10 cellular contexts compared by ENCODE assay signal in the genomic region with DNA sequence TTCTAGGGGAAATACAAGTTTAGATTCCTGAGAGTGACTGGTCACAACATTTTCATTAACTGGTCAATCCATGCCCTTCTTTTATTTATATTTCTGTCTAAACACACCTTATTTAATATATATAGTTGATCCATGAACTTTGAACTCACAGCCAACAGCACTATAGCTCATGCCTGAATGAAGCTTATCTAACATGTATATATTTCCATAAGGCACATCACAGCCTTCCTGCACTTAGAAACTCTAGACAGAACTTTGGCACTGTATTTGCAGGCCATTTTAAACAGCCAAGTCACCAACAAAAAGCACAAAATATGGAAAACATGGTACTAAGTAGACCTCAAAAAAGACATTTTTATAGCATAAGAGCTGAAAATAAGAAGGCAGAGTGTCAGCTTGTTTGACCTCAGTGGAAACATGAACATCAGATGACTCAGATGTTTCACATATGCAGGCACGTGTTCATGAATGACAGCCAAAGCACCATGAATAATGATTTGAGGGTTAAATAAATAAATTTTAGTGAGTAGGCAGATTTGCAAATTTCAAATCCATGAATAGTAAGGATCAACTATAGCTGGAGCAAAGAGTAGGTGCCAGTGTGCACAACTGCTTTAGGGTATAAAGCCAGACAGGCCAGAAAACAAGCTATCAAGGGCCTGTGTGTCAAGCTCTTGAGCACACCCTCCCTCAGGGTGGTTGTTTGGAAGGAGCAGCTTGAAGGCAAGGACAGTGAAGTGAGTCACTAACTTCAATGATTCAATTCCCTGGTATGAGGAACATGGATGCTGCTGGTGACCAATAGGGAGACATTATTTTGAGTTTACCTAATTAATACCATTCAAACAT.
A peak's percentile ranks its signal among the peaks of the same experiment; 100 is the strongest.
DNase-seq lines count a peak whose midpoint lies in the region; ATAC-seq and TF ChIP-seq lines count a peak whose summit lies in the region.
"Had no signal": no experiment of that assay in that cellular context is flagged by ENCODE, and none has a peak within 500 bp of the region (broad histone marks: within the 10 kb centered on the region; RNA-seq: fewer than 3 reads in every experiment).

No MANE protein-coding gene starts in this region.

- H3K4me3 ChIP-seq in gastroesophageal sphincter, result no peak overlapping the region
- H3K4me3 ChIP-seq in upper lobe of left lung, result no peak overlapping the region
- H3K4me3 ChIP-seq: BLaER1 treated with 17β-estradiol and CSF1 and Interleukin-3, amounts not matched to agents 10 nM and 100 nM had no signal

- H3K36me3 ChIP-seq in gastroesophageal sphincter (no peaks in the 10 kb centered on the region), upper lobe of left lung (no peaks in the 10 kb centered on the region)
- H3K36me3 ChIP-seq: BLaER1 treated with 17β-estradiol and CSF1 and Interleukin-3, amounts not matched to agents 10 nM and 100 nM had no signal

- H3K27ac ChIP-seq in gastroesophageal sphincter (no peak overlapping the region), upper lobe of left lung (no peak overlapping the region)
- H3K27ac ChIP-seq: BLaER1 treated with 17β-estradiol and CSF1 and Interleukin-3, amounts not matched to agents 10 nM and 100 nM had no signal

- no peak for TF ChIP-seq EP300 in gastroesophageal sphincter (IDR thresholded peaks at IDR 0.05)
- no peak for TF ChIP-seq EP300 in upper lobe of left lung (IDR thresholded peaks at IDR 0.05)

- DNase-seq in activated CD8-positive, alpha-beta T cell treated with anti-CD3 and anti-CD28 coated beads for 36 hours, result peak; percentile 8
- DNase-seq in activated CD8-positive, alpha-beta T cell treated with anti-CD3 and anti-CD28 coated beads, Interleukin-2, amount 10 ng/mL, durations not matched to agents 7 days and 5 days, result no peak
- peak in 1 of 2 donors; percentile 48 for DNase-seq in upper lobe of left lung
- no peak for DNase-seq in stimulated activated CD4-positive, alpha-beta T cell treated with anti-CD3 and anti-CD28 coated beads, Interleukin-12 subunit alpha, Interleukin-12 subunit beta, amount 100 ng/mL, for 4 hours
- no peak for DNase-seq in activated CD4-positive, alpha-beta memory T cell treated with anti-CD3 and anti-CD28 coated beads, Interleukin-2, amount 10 ng/mL, durations not matched to agents 7 days and 5 days
- DNase-seq: immature natural killer cell had no signal

- no peak for TF ChIP-seq CTCF in activated CD8-positive, alpha-beta T cell treated with anti-CD3 and anti-CD28 coated beads for 36 hours (IDR thresholded peaks at IDR 0.05)
- TF ChIP-seq CTCF in gastroesophageal sphincter (IDR thresholded peaks at IDR 0.05) (no peak), upper lobe of left lung (IDR thresholded peaks at IDR 0.05) (no peak)

- H3K4me1 ChIP-seq in gastroesophageal sphincter (no peaks in the 10 kb centered on the region), upper lobe of left lung (no peaks in the 10 kb centered on the region)
- H3K4me1 ChIP-seq: BLaER1 treated with 17β-estradiol and CSF1 and Interleukin-3, amounts not matched to agents 10 nM and 100 nM had no signal

- H3K9me3 Mint-ChIP-seq in activated CD8-positive, alpha-beta T cell treated with anti-CD3 and anti-CD28 coated beads for 36 hours, result no peaks in the 10 kb centered on the region
- H3K9me3 Mint-ChIP-seq in activated CD8-positive, alpha-beta T cell treated with anti-CD3 and anti-CD28 coated beads, Interleukin-2, amount 10 ng/mL, durations not matched to agents 7 days and 5 days (ENCODE audit: insufficient read depth), result no peaks in the 10 kb centered on the region
- no peaks in the 10 kb centered on the region for H3K9me3 Mint-ChIP-seq in activated CD4-positive, alpha-beta memory T cell treated with anti-CD3 and anti-CD28 coated beads, Interleukin-2, amount 10 ng/mL, durations not matched to agents 7 days and 5 days

- WGBS in gastroesophageal sphincter (ENCODE audit: low coverage in 1 of 2), 2 donors, result 7 to 11% methylated on average over 1 of the region's 1 CpG
- WGBS in upper lobe of left lung, 2 donors, result 29 to 30% methylated on average over 1 of the region's 1 CpG

- H3K36me3 Mint-ChIP-seq in activated CD8-positive, alpha-beta T cell treated with anti-CD3 and anti-CD28 coated beads for 36 hours (ENCODE audit: low read depth), result no peaks in the 10 kb centered on the region
- no peaks in the 10 kb centered on the region for H3K36me3 Mint-ChIP-seq in activated CD8-positive, alpha-beta T cell treated with anti-CD3 and anti-CD28 coated beads, Interleukin-2, amount 10 ng/mL, durations not matched to agents 7 days and 5 days (ENCODE audit: low read depth)
- no peaks in the 10 kb centered on the region for H3K36me3 Mint-ChIP-seq in activated CD4-positive, alpha-beta memory T cell treated with anti-CD3 and anti-CD28 coated beads, Interleukin-2, amount 10 ng/mL, durations not matched to agents 7 days and 5 days (ENCODE audit: low read depth)
- H3K36me3 Mint-ChIP-seq: immature natural killer cell had no signal

- ATAC-seq in activated CD8-positive, alpha-beta T cell treated with anti-CD3 and anti-CD28 coated beads for 36 hours, result peak; percentile 63
- ATAC-seq in activated CD8-positive, alpha-beta T cell treated with anti-CD3 and anti-CD28 coated beads, Interleukin-2, amount 10 ng/mL, durations not matched to agents 7 days and 5 days, result no peak
- peak; percentile 95 for ATAC-seq in SK-N-SH treated with all-trans-retinoic acid at 6 μM for 48 hours
- ATAC-seq in gastroesophageal sphincter, result peak; percentile 89
- peak; percentile 88 to 93 for ATAC-seq in upper lobe of left lung (ENCODE audit: low FRiP score in 2 of 2)
- no peak for ATAC-seq in GM21528 (IDR thresholded peaks at IDR 0.05; ENCODE audit: low FRiP score, unreplicated experiment)

- intact Hi-C loops in activated CD8-positive, alpha-beta T cell treated with anti-CD3 and anti-CD28 coated beads for 36 hours (cut with micrococcal nuclease), result loop anchor here (5.0 kb wide), 1 partner anchor 101 kb away; no protein-coding TSS in a partner anchor

- no peak overlapping the region for H3K4me3 Mint-ChIP-seq in activated CD8-positive, alpha-beta T cell treated with anti-CD3 and anti-CD28 coated beads for 36 hours
- H3K4me3 Mint-ChIP-seq in activated CD8-positive, alpha-beta T cell treated with anti-CD3 and anti-CD28 coated beads, Interleukin-2, amount 10 ng/mL, durations not matched to agents 7 days and 5 days, result no peak overlapping the region
- no peak overlapping the region for H3K4me3 Mint-ChIP-seq in activated CD4-positive, alpha-beta memory T cell treated with anti-CD3 and anti-CD28 coated beads, Interleukin-2, amount 10 ng/mL, durations not matched to agents 7 days and 5 days
- H3K4me3 Mint-ChIP-seq: immature natural killer cell had no signal

- H3K27me3 Mint-ChIP-seq in activated CD8-positive, alpha-beta T cell treated with anti-CD3 and anti-CD28 coated beads for 36 hours, result no peaks in the 10 kb centered on the region
- H3K27me3 Mint-ChIP-seq in activated CD8-positive, alpha-beta T cell treated with anti-CD3 and anti-CD28 coated beads, Interleukin-2, amount 10 ng/mL, durations not matched to agents 7 days and 5 days (ENCODE audit: low read depth), result no peaks in the 10 kb centered on the region
- H3K27me3 Mint-ChIP-seq in activated CD4-positive, alpha-beta memory T cell treated with anti-CD3 and anti-CD28 coated beads, Interleukin-2, amount 10 ng/mL, durations not matched to agents 7 days and 5 days, result no peaks in the 10 kb centered on the region

- H3K4me1 Mint-ChIP-seq in activated CD8-positive, alpha-beta T cell treated with anti-CD3 and anti-CD28 coated beads for 36 hours (ENCODE audit: low read depth), result peaks cover 14% of the 10 kb centered on the region
- no peaks in the 10 kb centered on the region for H3K4me1 Mint-ChIP-seq in activated CD8-positive, alpha-beta T cell treated with anti-CD3 and anti-CD28 coated beads, Interleukin-2, amount 10 ng/mL, durations not matched to agents 7 days and 5 days (ENCODE audit: low read depth)
- no peaks in the 10 kb centered on the region for H3K4me1 Mint-ChIP-seq in activated CD4-positive, alpha-beta memory T cell treated with anti-CD3 and anti-CD28 coated beads, Interleukin-2, amount 10 ng/mL, durations not matched to agents 7 days and 5 days
- H3K4me1 Mint-ChIP-seq: immature natural killer cell had no signal

- POLR2A ChIA-PET in activated CD8-positive, alpha-beta T cell treated with anti-CD3 and anti-CD28 coated beads for 36 hours (lab: Charles Lee), result interaction anchor here (0.6 to 2.6 kb wide), 3 partner anchors 85 to 122 kb away, joined by 3 to 9 read pairs (median 3); no protein-coding TSS in a partner anchor
- POLR2A ChIA-PET in activated CD8-positive, alpha-beta T cell treated with anti-CD3 and anti-CD28 coated beads, Interleukin-2, amount 10 ng/mL, durations not matched to agents 7 days and 5 days (lab: Charles Lee), result interaction anchor here (0.6 to 1.3 kb wide), 2 partner anchors 89 to 317 kb away, joined by 4 to 6 read pairs; a partner anchor contains a TSS
- POLR2A ChIA-PET in activated CD4-positive, alpha-beta memory T cell treated with anti-CD3 and anti-CD28 coated beads, Interleukin-2, amount 10 ng/mL, durations not matched to agents 7 days and 5 days (lab: Charles Lee), result no interaction called here

- TF ChIP-seq POLR2A in gastroesophageal sphincter (IDR thresholded peaks at IDR 0.05), result no peak
- TF ChIP-seq POLR2A in upper lobe of left lung (IDR thresholded peaks at IDR 0.05), result no peak

- CTCF ChIA-PET in activated CD8-positive, alpha-beta T cell treated with anti-CD3 and anti-CD28 coated beads for 36 hours (lab: Charles Lee), result interaction anchor here (1.0 to 5.8 kb wide), 9 partner anchors 9 to 176 kb away, joined by 3 to 85 read pairs (median 4); a partner anchor contains a TSS
- CTCF ChIA-PET in activated CD8-positive, alpha-beta T cell treated with anti-CD3 and anti-CD28 coated beads, Interleukin-2, amount 10 ng/mL, durations not matched to agents 7 days and 5 days (lab: Charles Lee), result interaction anchor here (0.9 to 6.5 kb wide), 7 partner anchors 38 to 178 kb away, joined by 3 to 96 read pairs (median 3); a partner anchor contains a TSS
- CTCF ChIA-PET in activated CD4-positive, alpha-beta memory T cell treated with anti-CD3 and anti-CD28 coated beads, Interleukin-2, amount 10 ng/mL, durations not matched to agents 7 days and 5 days (lab: Charles Lee), result interaction anchor here (1.0 to 4.2 kb wide), 3 partner anchors 9 to 176 kb away, joined by 3 to 26 read pairs (median 3); no protein-coding TSS in a partner anchor

- H3K27me3 ChIP-seq in gastroesophageal sphincter, result no peaks in the 10 kb centered on the region
- H3K27me3 ChIP-seq in upper lobe of left lung, result no peaks in the 10 kb centered on the region
- H3K27me3 ChIP-seq: BLaER1 treated with 17β-estradiol and CSF1 and Interleukin-3, amounts not matched to agents 10 nM and 100 nM had no signal

- H3K27ac Mint-ChIP-seq in activated CD8-positive, alpha-beta T cell treated with anti-CD3 and anti-CD28 coated beads for 36 hours, result no peak overlapping the region
- no peak overlapping the region for H3K27ac Mint-ChIP-seq in activated CD8-positive, alpha-beta T cell treated with anti-CD3 and anti-CD28 coated beads, Interleukin-2, amount 10 ng/mL, durations not matched to agents 7 days and 5 days
- no peak overlapping the region for H3K27ac Mint-ChIP-seq in activated CD4-positive, alpha-beta memory T cell treated with anti-CD3 and anti-CD28 coated beads, Interleukin-2, amount 10 ng/mL, durations not matched to agents 7 days and 5 days
- H3K27ac Mint-ChIP-seq: immature natural killer cell had no signal

- H3K9me3 ChIP-seq in gastroesophageal sphincter, result no peaks in the 10 kb centered on the region
- H3K9me3 ChIP-seq in upper lobe of left lung, result no peaks in the 10 kb centered on the region
- H3K9me3 ChIP-seq: BLaER1 treated with 17β-estradiol and CSF1 and Interleukin-3, amounts not matched to agents 10 nM and 100 nM had no signal

Comparison
In these comparisons a context has a peak if more than half of its experiments do, and no peak if none do; other contexts are left out.
1. ATAC-seq: peak in activated CD8-positive, alpha-beta T cell treated with anti-CD3 and anti-CD28 coated beads for 36 hours (single experiment), SK-N-SH treated with all-trans-retinoic acid at 6 μM for 48 hours (single experiment), gastroesophageal sphincter (single experiment) and upper lobe of left lung (2 of 2); none in activated CD8-positive, alpha-beta T cell treated with anti-CD3 and anti-CD28 coated beads, Interleukin-2, amount 10 ng/mL, durations not matched to agents 7 days and 5 days (single experiment) and GM21528 (single experiment).